In the genomic region with DNA sequence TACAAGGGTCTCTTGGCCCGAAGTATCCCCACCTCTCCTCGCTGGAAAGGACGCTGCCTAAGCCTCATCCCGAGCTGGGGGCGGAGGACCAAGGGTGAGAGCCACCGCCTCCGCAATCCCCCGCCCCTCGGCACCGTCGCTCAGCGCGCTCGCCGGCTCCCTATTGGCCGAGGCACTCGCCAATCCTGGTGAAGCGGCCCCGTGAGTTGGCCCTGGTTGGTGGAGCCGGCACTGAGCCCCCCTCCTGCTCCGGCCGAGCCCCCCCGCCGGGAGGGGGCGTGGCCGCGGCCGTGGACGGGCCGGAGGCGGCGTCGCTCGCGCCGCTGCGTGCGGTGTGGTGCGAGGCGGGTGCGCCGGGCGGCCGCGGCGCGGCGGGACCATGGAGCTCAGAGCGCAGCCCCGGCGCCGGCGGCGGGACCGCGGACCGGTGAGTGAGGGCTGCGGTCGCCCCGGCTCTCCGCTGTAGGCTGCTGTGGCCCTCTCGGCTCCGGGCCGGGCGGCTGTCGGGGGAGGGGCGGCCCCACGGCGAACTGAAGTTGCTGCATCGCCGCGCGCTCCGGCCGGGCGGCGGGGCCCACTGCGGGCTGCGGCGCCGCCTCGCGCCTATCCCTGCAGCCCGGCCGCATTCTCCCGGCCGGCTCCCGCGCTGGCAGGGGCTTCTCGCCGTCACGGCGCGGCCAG, we compare ENCODE assay signal across 9 cellular contexts. TPM values are rescaled to one million over a fixed set of nuclear protein-coding genes. Genes with fewer than 3 reads are reported as not detected.
DNase-seq lines count a peak whose midpoint lies in the region; ATAC-seq, FAIRE-seq and TF ChIP-seq lines count a peak whose summit lies in the region.
"Had no signal": no experiment of that assay in that cellular context is flagged by ENCODE, and none has a peak within 500 bp of the region (broad histone marks: within the 10 kb centered on the region; RNA-seq: fewer than 3 reads in every experiment).

A gene with protein sequence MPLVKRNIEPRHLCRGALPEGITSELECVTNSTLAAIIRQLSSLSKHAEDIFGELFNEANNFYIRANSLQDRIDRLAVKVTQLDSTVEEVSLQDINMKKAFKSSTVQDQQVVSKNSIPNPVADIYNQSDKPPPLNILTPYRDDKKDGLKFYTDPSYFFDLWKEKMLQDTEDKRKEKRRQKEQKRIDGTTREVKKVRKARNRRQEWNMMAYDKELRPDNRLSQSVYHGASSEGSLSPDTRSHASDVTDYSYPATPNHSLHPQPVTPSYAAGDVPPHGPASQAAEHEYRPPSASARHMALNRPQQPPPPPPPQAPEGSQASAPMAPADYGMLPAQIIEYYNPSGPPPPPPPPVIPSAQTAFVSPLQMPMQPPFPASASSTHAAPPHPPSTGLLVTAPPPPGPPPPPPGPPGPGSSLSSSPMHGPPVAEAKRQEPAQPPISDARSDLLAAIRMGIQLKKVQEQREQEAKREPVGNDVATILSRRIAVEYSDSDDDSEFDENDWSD (plus strand): TSS at position 291 of the 681 bp plus-strand sequence. CDS start 84,588 bp downstream, outside the sequence.

- no peaks in the 10 kb centered on the region for H3K36me3 Mint-ChIP-seq in activated naive CD8-positive, alpha-beta T cell treated with anti-CD3 and anti-CD28 coated beads for 36 hours

- H3K9ac ChIP-seq in HUES48 (ENCODE audit: low read depth, low read length): peak within 1 kb of the TSS; percentile 60; the same call in 1 of the 2 replicates

- peaks cover 45% of the 10 kb centered on the region for H3K27me3 Mint-ChIP-seq in activated naive CD8-positive, alpha-beta T cell treated with anti-CD3 and anti-CD28 coated beads for 36 hours

- WGBS in upper lobe of left lung, 2 donors: 0% methylated on average over 3 to 24 of the region's 94 CpGs

- peak in 2 of 4 donors; percentile 36 to 54 for TF ChIP-seq POLR2A in upper lobe of left lung (IDR thresholded peaks at IDR 0.05)

- no peak for TF ChIP-seq EP300 in upper lobe of left lung (IDR thresholded peaks at IDR 0.05)

- H3K27me3 ChIP-seq in HUES48 (ENCODE audit: control insufficient read depth, insufficient read depth, low read length) (peaks cover 21% of the 10 kb centered on the region), upper lobe of left lung (peaks cover 0 to 7% (median 2%) of the 10 kb centered on the region in 4 donors)

- H3K27ac ChIP-seq in HUES48 (ENCODE audit: low read depth, low read length) (no peak within 1 kb of the TSS), upper lobe of left lung (peak within 1 kb of the TSS in 3 of 4 donors; percentile 51 to 64 (median 53))

- 0 out of 2 replicates have a peak, but pooled peaks cover 2% of the 10 kb centered on the region for H3K9me3 ChIP-seq in HUES48 (ENCODE audit: control insufficient read depth, insufficient read depth, low read length)
- no peaks in the 10 kb centered on the region for H3K9me3 ChIP-seq in upper lobe of left lung

- H3K4me1 ChIP-seq in HUES48 (ENCODE audit: control insufficient read depth, insufficient read depth, low read length): peaks cover 21% of the 10 kb centered on the region
- peaks cover 11 to 18% (median 14%) of the 10 kb centered on the region in 4 donors for H3K4me1 ChIP-seq in upper lobe of left lung

- H3K4me1 Mint-ChIP-seq in activated naive CD8-positive, alpha-beta T cell treated with anti-CD3 and anti-CD28 coated beads for 36 hours: peaks cover 3% of the 10 kb centered on the region

- FAIRE-seq in D721Med (lab: Jason Lieb, UNC): no peak
- FAIRE-seq: TTC549 had no signal

- H3K27ac Mint-ChIP-seq in activated naive CD8-positive, alpha-beta T cell treated with anti-CD3 and anti-CD28 coated beads for 36 hours: no peak within 1 kb of the TSS

- no peaks in the 10 kb centered on the region for H3K9me3 Mint-ChIP-seq in activated naive CD8-positive, alpha-beta T cell treated with anti-CD3 and anti-CD28 coated beads for 36 hours

- DNase-seq in D721Med (ENCODE audit: insufficient read length, low spot score) (peak; percentile 79), NOMO-1 treated with dmso at 0.1 percent for 144 hours (lab: John Stamatoyannopoulos, UW; ENCODE audit: unreplicated experiment) (peak; percentile 72), head of caudate nucleus (peak; percentile 92 to 99 (median 97)), non-pigmented ciliary epithelial cell (ENCODE audit: low read depth) (peak; percentile 45), upper lobe of left lung (peak; percentile 87 to 96)
- peak; percentile 66 for DNase-seq in activated naive CD8-positive, alpha-beta T cell treated with anti-CD3 and anti-CD28 coated beads for 36 hours

- TF ChIP-seq CTCF in D721Med (IDR thresholded peaks at IDR 0.05; ENCODE audit: insufficient read depth, missing control alignments) (no peak), upper lobe of left lung (IDR thresholded peaks at IDR 0.05) (peak in 1 of 6 experiments; percentile 20)

- ATAC-seq in GM21526 (IDR thresholded peaks at IDR 0.05; ENCODE audit: low FRiP score, unreplicated experiment): peak; percentile 98
- ATAC-seq in upper lobe of left lung (ENCODE audit: low FRiP score in 2 of 2): peak; percentile 96

- peak within 1 kb of the TSS; percentile 76 for H3K4me3 ChIP-seq in HUES48 (ENCODE audit: low read depth, low read length)
- H3K4me3 ChIP-seq in upper lobe of left lung: peak within 1 kb of the TSS; percentile 63 to 73 (median 68)

- H3K4me3 Mint-ChIP-seq in activated naive CD8-positive, alpha-beta T cell treated with anti-CD3 and anti-CD28 coated beads for 36 hours: peak within 1 kb of the TSS; percentile 50

- H3K36me3 ChIP-seq in HUES48 (ENCODE audit: control insufficient read depth, insufficient read depth, low read length): no peaks in the 10 kb centered on the region
- H3K36me3 ChIP-seq in upper lobe of left lung: no peaks in the 10 kb centered on the region

- intact Hi-C loops in head of caudate nucleus (cut with DNase I): loop anchor here (5.0 kb wide), 1 partner anchor 335 kb away; a partner anchor contains a TSS

RNA-seq across cellular contexts. Expression of the gene that starts here (rescaled TPM):
- under 1 TPM; 0.22 to 0.37 TPM for total RNA-seq in activated naive CD8-positive, alpha-beta T cell treated with anti-CD3 and anti-CD28 coated beads for 36 hours
- 10 to 100 TPM; 12.6 to 23.0 (median 20.2) TPM for total RNA-seq in upper lobe of left lung

Comparison
In these comparisons a context has a peak if more than half of its experiments do, and no peak if none do; other contexts are left out.
1. RNA of the gene that starts here (total RNA-seq): 12.6 to 23.0 TPM in upper lobe of left lung; 0.22 to 0.37 TPM in activated naive CD8-positive, alpha-beta T cell treated with anti-CD3 and anti-CD28 coated beads for 36 hours; every median in the first group is over 4 times any median in the second.
2. Peak in DNase-seq in activated naive CD8-positive, alpha-beta T cell treated with anti-CD3 and anti-CD28 coated beads for 36 hours; RNA of the gene not detected or under 1 TPM.
3. DNase-seq: peak in every context shown above with its lines; median percentile 97 in head of caudate nucleus; 92 in upper lobe of left lung; 79 in D721Med; 72 in NOMO-1 treated with dmso at 0.1 percent for 144 hours; 66 in activated naive CD8-positive, alpha-beta T cell treated with anti-CD3 and anti-CD28 coated beads for 36 hours; 45 in non-pigmented ciliary epithelial cell.